Comparison of ENCODE assay signal across 2 cellular contexts in the genomic region with DNA sequence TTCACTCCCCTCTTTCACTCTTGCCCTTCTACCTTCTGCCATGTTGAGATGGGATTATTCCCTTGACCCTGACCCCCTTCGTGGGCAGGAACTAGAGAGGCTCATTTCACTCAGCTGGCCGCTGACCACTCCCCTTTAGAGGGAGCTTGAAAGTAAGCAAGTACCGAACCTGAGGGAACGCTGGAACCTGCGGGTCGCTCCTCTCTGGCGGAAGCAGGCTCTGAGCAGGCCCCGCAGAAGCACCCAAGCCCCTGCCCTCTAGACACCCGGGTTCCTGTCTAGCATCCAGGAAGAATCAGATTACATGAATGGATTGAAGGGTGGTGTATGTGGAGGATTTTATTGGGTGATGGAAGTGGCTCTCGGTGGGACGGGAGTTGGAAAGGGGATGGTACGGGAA.
TF ChIP-seq lines count a peak whose summit lies in the region.

No MANE protein-coding gene starts in this region.

TF ChIP-seq in GM23338, 12 proteins besides CTCF, POLR2A, EP300 and RAD21 (continues in another document):
- TF ChIP-seq EZH2phosphoT487 (IDR thresholded peaks at IDR 0.05; ENCODE audit: unreplicated experiment) (no peak), POLR2AphosphoS5 (IDR thresholded peaks at IDR 0.05; ENCODE audit: low read depth) (no peak), CREB1 (CRISPR knock-in tag; IDR thresholded peaks at IDR 0.05; ENCODE audit: low read depth) (no peak), JUNB (IDR thresholded peaks at IDR 0.05; ENCODE audit: unreplicated experiment) (no peak), EZH2 (IDR thresholded peaks at IDR 0.05; ENCODE audit: low read depth, unreplicated experiment) (no peak), ZNF331 (CRISPR knock-in tag; IDR thresholded peaks at IDR 0.05; ENCODE audit: low read depth) (no peak), ZNF114 (CRISPR knock-in tag; IDR thresholded peaks at IDR 0.05) (no peak), STAT1 (IDR thresholded peaks at IDR 0.05; ENCODE audit: unreplicated experiment) (no peak)
- TF ChIP-seq, protein P1, sequence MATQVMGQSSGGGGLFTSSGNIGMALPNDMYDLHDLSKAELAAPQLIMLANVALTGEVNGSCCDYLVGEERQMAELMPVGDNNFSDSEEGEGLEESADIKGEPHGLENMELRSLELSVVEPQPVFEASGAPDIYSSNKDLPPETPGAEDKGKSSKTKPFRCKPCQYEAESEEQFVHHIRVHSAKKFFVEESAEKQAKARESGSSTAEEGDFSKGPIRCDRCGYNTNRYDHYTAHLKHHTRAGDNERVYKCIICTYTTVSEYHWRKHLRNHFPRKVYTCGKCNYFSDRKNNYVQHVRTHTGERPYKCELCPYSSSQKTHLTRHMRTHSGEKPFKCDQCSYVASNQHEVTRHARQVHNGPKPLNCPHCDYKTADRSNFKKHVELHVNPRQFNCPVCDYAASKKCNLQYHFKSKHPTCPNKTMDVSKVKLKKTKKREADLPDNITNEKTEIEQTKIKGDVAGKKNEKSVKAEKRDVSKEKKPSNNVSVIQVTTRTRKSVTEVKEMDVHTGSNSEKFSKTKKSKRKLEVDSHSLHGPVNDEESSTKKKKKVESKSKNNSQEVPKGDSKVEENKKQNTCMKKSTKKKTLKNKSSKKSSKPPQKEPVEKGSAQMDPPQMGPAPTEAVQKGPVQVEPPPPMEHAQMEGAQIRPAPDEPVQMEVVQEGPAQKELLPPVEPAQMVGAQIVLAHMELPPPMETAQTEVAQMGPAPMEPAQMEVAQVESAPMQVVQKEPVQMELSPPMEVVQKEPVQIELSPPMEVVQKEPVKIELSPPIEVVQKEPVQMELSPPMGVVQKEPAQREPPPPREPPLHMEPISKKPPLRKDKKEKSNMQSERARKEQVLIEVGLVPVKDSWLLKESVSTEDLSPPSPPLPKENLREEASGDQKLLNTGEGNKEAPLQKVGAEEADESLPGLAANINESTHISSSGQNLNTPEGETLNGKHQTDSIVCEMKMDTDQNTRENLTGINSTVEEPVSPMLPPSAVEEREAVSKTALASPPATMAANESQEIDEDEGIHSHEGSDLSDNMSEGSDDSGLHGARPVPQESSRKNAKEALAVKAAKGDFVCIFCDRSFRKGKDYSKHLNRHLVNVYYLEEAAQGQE (IDR thresholded peaks at IDR 0.05; ENCODE audit: unreplicated experiment): no peak
- TF ChIP-seq, protein P2, sequence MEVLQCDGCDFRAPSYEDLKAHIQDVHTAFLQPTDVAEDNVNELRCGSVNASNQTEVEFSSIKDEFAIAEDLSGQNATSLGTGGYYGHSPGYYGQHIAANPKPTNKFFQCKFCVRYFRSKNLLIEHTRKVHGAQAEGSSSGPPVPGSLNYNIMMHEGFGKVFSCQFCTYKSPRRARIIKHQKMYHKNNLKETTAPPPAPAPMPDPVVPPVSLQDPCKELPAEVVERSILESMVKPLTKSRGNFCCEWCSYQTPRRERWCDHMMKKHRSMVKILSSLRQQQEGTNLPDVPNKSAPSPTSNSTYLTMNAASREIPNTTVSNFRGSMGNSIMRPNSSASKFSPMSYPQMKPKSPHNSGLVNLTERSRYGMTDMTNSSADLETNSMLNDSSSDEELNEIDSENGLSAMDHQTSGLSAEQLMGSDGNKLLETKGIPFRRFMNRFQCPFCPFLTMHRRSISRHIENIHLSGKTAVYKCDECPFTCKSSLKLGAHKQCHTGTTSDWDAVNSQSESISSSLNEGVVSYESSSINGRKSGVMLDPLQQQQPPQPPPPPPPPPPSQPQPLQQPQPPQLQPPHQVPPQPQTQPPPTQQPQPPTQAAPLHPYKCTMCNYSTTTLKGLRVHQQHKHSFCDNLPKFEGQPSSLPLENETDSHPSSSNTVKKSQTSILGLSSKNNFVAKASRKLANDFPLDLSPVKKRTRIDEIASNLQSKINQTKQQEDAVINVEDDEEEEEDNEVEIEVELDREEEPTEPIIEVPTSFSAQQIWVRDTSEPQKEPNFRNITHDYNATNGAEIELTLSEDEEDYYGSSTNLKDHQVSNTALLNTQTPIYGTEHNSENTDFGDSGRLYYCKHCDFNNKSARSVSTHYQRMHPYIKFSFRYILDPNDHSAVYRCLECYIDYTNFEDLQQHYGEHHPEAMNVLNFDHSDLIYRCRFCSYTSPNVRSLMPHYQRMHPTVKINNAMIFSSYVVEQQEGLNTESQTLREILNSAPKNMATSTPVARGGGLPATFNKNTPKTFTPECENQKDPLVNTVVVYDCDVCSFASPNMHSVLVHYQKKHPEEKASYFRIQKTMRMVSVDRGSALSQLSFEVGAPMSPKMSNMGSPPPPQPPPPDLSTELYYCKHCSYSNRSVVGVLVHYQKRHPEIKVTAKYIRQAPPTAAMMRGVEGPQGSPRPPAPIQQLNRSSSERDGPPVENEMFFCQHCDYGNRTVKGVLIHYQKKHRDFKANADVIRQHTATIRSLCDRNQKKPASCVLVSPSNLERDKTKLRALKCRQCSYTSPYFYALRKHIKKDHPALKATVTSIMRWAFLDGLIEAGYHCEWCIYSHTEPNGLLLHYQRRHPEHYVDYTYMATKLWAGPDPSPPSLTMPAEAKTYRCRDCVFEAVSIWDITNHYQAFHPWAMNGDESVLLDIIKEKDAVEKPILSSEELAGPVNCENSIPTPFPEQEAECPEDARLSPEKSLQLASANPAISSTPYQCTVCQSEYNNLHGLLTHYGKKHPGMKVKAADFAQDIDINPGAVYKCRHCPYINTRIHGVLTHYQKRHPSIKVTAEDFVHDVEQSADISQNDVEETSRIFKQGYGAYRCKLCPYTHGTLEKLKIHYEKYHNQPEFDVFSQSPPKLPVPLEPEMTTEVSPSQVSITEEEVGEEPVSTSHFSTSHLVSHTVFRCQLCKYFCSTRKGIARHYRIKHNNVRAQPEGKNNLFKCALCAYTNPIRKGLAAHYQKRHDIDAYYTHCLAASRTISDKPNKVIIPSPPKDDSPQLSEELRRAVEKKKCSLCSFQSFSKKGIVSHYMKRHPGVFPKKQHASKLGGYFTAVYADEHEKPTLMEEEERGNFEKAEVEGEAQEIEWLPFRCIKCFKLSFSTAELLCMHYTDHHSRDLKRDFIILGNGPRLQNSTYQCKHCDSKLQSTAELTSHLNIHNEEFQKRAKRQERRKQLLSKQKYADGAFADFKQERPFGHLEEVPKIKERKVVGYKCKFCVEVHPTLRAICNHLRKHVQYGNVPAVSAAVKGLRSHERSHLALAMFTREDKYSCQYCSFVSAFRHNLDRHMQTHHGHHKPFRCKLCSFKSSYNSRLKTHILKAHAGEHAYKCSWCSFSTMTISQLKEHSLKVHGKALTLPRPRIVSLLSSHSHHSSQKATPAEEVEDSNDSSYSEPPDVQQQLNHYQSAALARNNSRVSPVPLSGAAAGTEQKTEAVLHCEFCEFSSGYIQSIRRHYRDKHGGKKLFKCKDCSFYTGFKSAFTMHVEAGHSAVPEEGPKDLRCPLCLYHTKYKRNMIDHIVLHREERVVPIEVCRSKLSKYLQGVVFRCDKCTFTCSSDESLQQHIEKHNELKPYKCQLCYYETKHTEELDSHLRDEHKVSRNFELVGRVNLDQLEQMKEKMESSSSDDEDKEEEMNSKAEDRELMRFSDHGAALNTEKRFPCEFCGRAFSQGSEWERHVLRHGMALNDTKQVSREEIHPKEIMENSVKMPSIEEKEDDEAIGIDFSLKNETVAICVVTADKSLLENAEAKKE (CRISPR knock-in tag; IDR thresholded peaks at IDR 0.05): no peak

TF ChIP-seq in HEK293T, 16 proteins besides CTCF, POLR2A, EP300 and RAD21:
- no peak for TF ChIP-seq BHLHE40 (IDR thresholded peaks at IDR 0.05; ENCODE audit: borderline replicate concordance)
- TF ChIP-seq ZNF384 (IDR thresholded peaks at IDR 0.05): no peak
- TF ChIP-seq LEF1 (IDR thresholded peaks at IDR 0.05; ENCODE audit: borderline replicate concordance): no peak
- TF ChIP-seq HDGF (IDR thresholded peaks at IDR 0.05; ENCODE audit: borderline replicate concordance): no peak
- no peak for TF ChIP-seq NFRKB (IDR thresholded peaks at IDR 0.05)
